In the genomic region with DNA sequence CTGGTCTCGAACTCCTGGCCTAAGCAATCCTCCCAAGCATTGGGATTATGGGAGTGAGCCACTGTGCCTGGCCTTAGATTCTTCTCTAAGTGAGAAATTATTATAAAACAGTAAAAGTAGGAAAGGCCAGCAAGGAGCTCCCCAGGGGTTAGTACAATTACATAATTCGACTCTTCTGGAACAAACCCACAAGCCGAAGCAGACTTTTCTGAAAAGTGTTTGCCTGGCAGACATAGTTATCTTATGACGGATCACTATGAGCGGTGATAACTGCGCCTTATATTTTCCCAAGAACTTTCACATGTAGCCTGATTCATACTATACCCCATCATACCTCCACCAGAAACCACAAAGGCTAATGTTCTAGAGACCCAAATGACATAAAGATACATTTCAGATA, we compare ENCODE assay signal across 1 cellular context.
TF ChIP-seq lines count a peak whose summit lies in the region.

No MANE protein-coding gene starts in this region.

TF ChIP-seq in GM23338, 12 proteins besides CTCF, POLR2A, EP300 and RAD21:
- TF ChIP-seq POLR2AphosphoS5 (IDR thresholded peaks at IDR 0.05; ENCODE audit: low read depth) (no peak), STAT1 (IDR thresholded peaks at IDR 0.05; ENCODE audit: unreplicated experiment) (no peak)
- TF ChIP-seq, protein P1, sequence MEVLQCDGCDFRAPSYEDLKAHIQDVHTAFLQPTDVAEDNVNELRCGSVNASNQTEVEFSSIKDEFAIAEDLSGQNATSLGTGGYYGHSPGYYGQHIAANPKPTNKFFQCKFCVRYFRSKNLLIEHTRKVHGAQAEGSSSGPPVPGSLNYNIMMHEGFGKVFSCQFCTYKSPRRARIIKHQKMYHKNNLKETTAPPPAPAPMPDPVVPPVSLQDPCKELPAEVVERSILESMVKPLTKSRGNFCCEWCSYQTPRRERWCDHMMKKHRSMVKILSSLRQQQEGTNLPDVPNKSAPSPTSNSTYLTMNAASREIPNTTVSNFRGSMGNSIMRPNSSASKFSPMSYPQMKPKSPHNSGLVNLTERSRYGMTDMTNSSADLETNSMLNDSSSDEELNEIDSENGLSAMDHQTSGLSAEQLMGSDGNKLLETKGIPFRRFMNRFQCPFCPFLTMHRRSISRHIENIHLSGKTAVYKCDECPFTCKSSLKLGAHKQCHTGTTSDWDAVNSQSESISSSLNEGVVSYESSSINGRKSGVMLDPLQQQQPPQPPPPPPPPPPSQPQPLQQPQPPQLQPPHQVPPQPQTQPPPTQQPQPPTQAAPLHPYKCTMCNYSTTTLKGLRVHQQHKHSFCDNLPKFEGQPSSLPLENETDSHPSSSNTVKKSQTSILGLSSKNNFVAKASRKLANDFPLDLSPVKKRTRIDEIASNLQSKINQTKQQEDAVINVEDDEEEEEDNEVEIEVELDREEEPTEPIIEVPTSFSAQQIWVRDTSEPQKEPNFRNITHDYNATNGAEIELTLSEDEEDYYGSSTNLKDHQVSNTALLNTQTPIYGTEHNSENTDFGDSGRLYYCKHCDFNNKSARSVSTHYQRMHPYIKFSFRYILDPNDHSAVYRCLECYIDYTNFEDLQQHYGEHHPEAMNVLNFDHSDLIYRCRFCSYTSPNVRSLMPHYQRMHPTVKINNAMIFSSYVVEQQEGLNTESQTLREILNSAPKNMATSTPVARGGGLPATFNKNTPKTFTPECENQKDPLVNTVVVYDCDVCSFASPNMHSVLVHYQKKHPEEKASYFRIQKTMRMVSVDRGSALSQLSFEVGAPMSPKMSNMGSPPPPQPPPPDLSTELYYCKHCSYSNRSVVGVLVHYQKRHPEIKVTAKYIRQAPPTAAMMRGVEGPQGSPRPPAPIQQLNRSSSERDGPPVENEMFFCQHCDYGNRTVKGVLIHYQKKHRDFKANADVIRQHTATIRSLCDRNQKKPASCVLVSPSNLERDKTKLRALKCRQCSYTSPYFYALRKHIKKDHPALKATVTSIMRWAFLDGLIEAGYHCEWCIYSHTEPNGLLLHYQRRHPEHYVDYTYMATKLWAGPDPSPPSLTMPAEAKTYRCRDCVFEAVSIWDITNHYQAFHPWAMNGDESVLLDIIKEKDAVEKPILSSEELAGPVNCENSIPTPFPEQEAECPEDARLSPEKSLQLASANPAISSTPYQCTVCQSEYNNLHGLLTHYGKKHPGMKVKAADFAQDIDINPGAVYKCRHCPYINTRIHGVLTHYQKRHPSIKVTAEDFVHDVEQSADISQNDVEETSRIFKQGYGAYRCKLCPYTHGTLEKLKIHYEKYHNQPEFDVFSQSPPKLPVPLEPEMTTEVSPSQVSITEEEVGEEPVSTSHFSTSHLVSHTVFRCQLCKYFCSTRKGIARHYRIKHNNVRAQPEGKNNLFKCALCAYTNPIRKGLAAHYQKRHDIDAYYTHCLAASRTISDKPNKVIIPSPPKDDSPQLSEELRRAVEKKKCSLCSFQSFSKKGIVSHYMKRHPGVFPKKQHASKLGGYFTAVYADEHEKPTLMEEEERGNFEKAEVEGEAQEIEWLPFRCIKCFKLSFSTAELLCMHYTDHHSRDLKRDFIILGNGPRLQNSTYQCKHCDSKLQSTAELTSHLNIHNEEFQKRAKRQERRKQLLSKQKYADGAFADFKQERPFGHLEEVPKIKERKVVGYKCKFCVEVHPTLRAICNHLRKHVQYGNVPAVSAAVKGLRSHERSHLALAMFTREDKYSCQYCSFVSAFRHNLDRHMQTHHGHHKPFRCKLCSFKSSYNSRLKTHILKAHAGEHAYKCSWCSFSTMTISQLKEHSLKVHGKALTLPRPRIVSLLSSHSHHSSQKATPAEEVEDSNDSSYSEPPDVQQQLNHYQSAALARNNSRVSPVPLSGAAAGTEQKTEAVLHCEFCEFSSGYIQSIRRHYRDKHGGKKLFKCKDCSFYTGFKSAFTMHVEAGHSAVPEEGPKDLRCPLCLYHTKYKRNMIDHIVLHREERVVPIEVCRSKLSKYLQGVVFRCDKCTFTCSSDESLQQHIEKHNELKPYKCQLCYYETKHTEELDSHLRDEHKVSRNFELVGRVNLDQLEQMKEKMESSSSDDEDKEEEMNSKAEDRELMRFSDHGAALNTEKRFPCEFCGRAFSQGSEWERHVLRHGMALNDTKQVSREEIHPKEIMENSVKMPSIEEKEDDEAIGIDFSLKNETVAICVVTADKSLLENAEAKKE (CRISPR knock-in tag; IDR thresholded peaks at IDR 0.05): no peak
